Comparison of ENCODE assay signal across 1 cellular context in genomic region chr1:145827966-145828365, GRCh38.
TF ChIP-seq lines count a peak whose summit lies in the region.

No MANE protein-coding gene starts in this region.

TF ChIP-seq in GM12878, 131 proteins besides CTCF, POLR2A, EP300 and RAD21:
- TF ChIP-seq, protein P1, sequence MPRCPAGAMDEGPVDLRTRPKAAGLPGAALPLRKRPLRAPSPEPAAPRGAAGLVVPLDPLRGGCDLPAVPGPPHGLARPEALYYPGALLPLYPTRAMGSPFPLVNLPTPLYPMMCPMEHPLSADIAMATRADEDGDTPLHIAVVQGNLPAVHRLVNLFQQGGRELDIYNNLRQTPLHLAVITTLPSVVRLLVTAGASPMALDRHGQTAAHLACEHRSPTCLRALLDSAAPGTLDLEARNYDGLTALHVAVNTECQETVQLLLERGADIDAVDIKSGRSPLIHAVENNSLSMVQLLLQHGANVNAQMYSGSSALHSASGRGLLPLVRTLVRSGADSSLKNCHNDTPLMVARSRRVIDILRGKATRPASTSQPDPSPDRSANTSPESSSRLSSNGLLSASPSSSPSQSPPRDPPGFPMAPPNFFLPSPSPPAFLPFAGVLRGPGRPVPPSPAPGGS (IDR thresholded peaks at IDR 0.05; ENCODE audit: borderline replicate concordance, insufficient read depth, low read depth, low read length, poor library complexity, severe bottlenecking) = no peak
- no peak for TF ChIP-seq NR2C1 (IDR thresholded peaks at IDR 0.05)
